8 cellular contexts compared by ENCODE assay signal in the genomic region with DNA sequence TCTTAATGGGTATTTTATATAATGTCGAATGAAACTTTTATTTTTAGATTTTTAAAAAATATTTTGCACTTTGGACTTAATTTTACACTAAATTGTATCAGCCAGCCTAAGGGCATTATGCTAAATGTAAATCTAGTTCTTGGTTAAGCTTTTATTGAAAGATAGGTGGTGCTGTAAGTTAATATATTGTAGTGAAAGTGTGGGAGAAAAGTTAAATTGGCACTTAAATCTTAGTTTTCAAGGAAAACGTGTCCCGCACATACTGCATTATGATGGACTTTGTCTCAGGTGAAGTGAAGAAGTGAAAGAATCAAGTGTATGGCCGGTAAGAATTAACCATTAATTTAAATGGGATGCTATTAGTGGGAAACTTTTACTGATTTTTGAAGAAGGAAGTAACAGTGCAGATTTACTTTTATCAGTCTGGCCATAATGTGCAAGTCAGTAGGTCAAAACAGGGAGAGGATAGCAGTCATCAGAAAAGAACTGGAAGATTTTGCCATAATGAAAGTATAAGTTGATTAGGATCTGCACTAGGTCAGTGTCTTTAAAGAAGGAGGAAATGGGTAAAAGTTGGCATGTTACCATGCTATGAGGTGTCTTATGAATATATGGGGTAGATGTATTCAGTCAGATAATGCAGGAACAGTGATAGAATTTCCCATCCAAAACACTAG.
A peak's percentile ranks its signal among the peaks of the same experiment; 100 is the strongest.
DNase-seq lines count a peak whose midpoint lies in the region; ATAC-seq and TF ChIP-seq lines count a peak whose summit lies in the region.

No MANE protein-coding gene starts in this region.

- H3K9me3 ChIP-seq in cardiac muscle cell (ENCODE audit: low read depth), result no peaks in the 10 kb centered on the region
- no peaks in the 10 kb centered on the region for H3K9me3 ChIP-seq in fibroblast of lung (ENCODE audit: control insufficient read depth, insufficient read depth, low read depth, low read length)
- no peaks in the 10 kb centered on the region for H3K9me3 ChIP-seq in suprapubic skin

- H2AFZ ChIP-seq in fibroblast of lung (ENCODE audit: low read length), result no peak overlapping the region

- WGBS in suprapubic skin, result 24% methylated on average over 4 of the region's 4 CpGs

- ATAC-seq in GM21723 (IDR thresholded peaks at IDR 0.05; ENCODE audit: unreplicated experiment), result no peak
- ATAC-seq in GM19328 (IDR thresholded peaks at IDR 0.05; ENCODE audit: unreplicated experiment), result no peak

- no peak for TF ChIP-seq EP300 in suprapubic skin (IDR thresholded peaks at IDR 0.05)

- H3K4me1 ChIP-seq in cardiac muscle cell (ENCODE audit: low read depth) (peaks cover 6% of the 10 kb centered on the region), fibroblast of lung (ENCODE audit: control insufficient read depth, extremely low read depth, insufficient read depth, low read length) (peaks cover 2% of the 10 kb centered on the region), suprapubic skin (peaks cover 15% of the 10 kb centered on the region)

- H3K4me3 ChIP-seq in cardiac muscle cell (no peak overlapping the region), fibroblast of lung (replicated peaks in 1 of 4; ENCODE audit: control extremely low read depth in 1 of 4, insufficient read depth in 1 of 4, low read depth in 3 of 4, low read length in 4 of 4) (no peak overlapping the region), suprapubic skin (no peak overlapping the region)

- H3K79me2 ChIP-seq in fibroblast of lung (ENCODE audit: control insufficient read depth, insufficient read depth, low read length), result no peaks in the 10 kb centered on the region

- TF ChIP-seq POLR2A in suprapubic skin (IDR thresholded peaks at IDR 0.05), result no peak

- no peaks in the 10 kb centered on the region for H4K20me1 ChIP-seq in fibroblast of lung (ENCODE audit: control insufficient read depth, extremely low read depth, insufficient read depth, low read length)

- H3K27me3 ChIP-seq in cardiac muscle cell, result no peaks in the 10 kb centered on the region
- H3K27me3 ChIP-seq in fibroblast of lung (ENCODE audit: control insufficient read depth, insufficient read depth, low read length), result no peaks in the 10 kb centered on the region
- H3K27me3 ChIP-seq in suprapubic skin, result no peaks in the 10 kb centered on the region

- TF ChIP-seq CTCF in cardiac muscle cell (IDR thresholded peaks at IDR 0.05; ENCODE audit: low read depth, low read length) (peak; percentile 46), fibroblast of lung (conservative IDR thresholded peaks at IDR 0.05 in 1 of 2, IDR thresholded peaks at IDR 0.05 in 1 of 2; ENCODE audit: low read depth in 1 of 2, low read length in 2 of 2) (peak; percentile 20 to 28), suprapubic skin (IDR thresholded peaks at IDR 0.05) (peak; percentile 25 to 32)

- H3K27ac ChIP-seq in cardiac muscle cell (no peak overlapping the region), fibroblast of lung (ENCODE audit: insufficient read depth, low read length) (no peak overlapping the region), suprapubic skin (no peak overlapping the region)

- intact Hi-C loops in cardiac septum (cut with DNase I), result loop anchor here (5.0 kb wide), 2 partner anchors 239 to 394 kb away; no protein-coding TSS in a partner anchor

- no peak overlapping the region for H3K9ac ChIP-seq in fibroblast of lung (ENCODE audit: insufficient read depth, low read length)

- DNase-seq in cardiac muscle cell (ENCODE audit: low read depth in 1 of 2, low spot score in 1 of 2) (peak in 1 of 2 donors; percentile 58), cardiac septum (ENCODE audit: low spot score) (no peak), SKM-1 treated with dmso at 0.1 percent for 144 hours (lab: John Stamatoyannopoulos, UW; ENCODE audit: unreplicated experiment) (peak; percentile 23), fibroblast of lung (ENCODE audit: low read depth in 2 of 2) (peak; percentile 38 to 68), suprapubic skin (ENCODE audit: low spot score in 2 of 2) (no peak), NCI-H146 (lab: John Stamatoyannopoulos, UW) (no peak)

- no peak overlapping the region for H3K4me2 ChIP-seq in fibroblast of lung (ENCODE audit: extremely low read depth, insufficient read depth, low read length)

- H3K36me3 ChIP-seq in cardiac muscle cell (peaks cover 6% of the 10 kb centered on the region), fibroblast of lung (ENCODE audit: control insufficient read depth, insufficient read depth, low read length) (peaks cover 2% of the 10 kb centered on the region), suprapubic skin (peaks cover 3% of the 10 kb centered on the region)

Comparison
In these comparisons a context has a peak if more than half of its experiments do, and no peak if none do; other contexts are left out.
1. DNase-seq: peak in SKM-1 treated with dmso at 0.1 percent for 144 hours (single experiment) and fibroblast of lung (2 of 2); none in cardiac septum (single experiment), suprapubic skin (0 of 2) and NCI-H146 (single experiment).
2. Peak in every context shown above with its lines, with median percentiles within 50 percentile points of each other: CTCF ChIP-seq.